ENCODE assay signal across 16 cellular contexts in genomic region chr11:61328351-61328750, GRCh38.
"Had no signal": no experiment of that assay in that cellular context is flagged by ENCODE, and none has a peak within 500 bp of the region (broad histone marks: within the 10 kb centered on the region; RNA-seq: fewer than 3 reads in every experiment).

No MANE protein-coding gene starts in this region.

- H3K4me3 ChIP-seq: coronary artery, gastroesophageal sphincter, left lung, right atrium auricular region, smooth muscle cell, thyroid gland, vagina had no signal

- ATAC-seq: activated CD4-positive, CD25-positive, alpha-beta regulatory T cell treated with anti-CD3 and anti-CD28 coated beads, Interleukin-2, amount 50 U/mL, for 24 hours; gastroesophageal sphincter; left lung had no signal

- H3K27ac Mint-ChIP-seq: activated naive CD8-positive, alpha-beta T cell treated with anti-CD3 and anti-CD28 coated beads, Interleukin-2, amount 10 ng/mL, durations not matched to agents 7 days and 5 days had no signal

- DNase-seq: activated CD4-positive, alpha-beta T cell treated with anti-CD3 and anti-CD28 coated beads, Interleukin-2, amount 50 U/mL, for 48 hours; activated gamma-delta T cell; activated naive CD8-positive, alpha-beta T cell treated with anti-CD3 and anti-CD28 coated beads, Interleukin-2, amount 10 ng/mL, durations not matched to agents 7 days and 5 days; activated T-cell treated with anti-CD3 and anti-CD28 coated beads, Interleukin-2, amount 50 U/mL, for 48 hours; caudate nucleus; effector CD4-positive, alpha-beta T cell; left lung; posterior cingulate gyrus; thyroid gland had no signal

- H3K9me3 ChIP-seq: gastroesophageal sphincter, left lung, neutrophil, right atrium auricular region, thyroid gland, vagina had no signal

- H3K27me3 ChIP-seq: gastroesophageal sphincter, left lung, neutrophil, right atrium auricular region, thyroid gland, vagina had no signal

- H3K9me3 Mint-ChIP-seq: activated naive CD8-positive, alpha-beta T cell treated with anti-CD3 and anti-CD28 coated beads, Interleukin-2, amount 10 ng/mL, durations not matched to agents 7 days and 5 days had no signal

- H3K4me2 ChIP-seq: smooth muscle cell had no signal

- H3K4me3 Mint-ChIP-seq: activated naive CD8-positive, alpha-beta T cell treated with anti-CD3 and anti-CD28 coated beads, Interleukin-2, amount 10 ng/mL, durations not matched to agents 7 days and 5 days had no signal

- H3K27ac ChIP-seq: coronary artery, gastroesophageal sphincter, left lung, neutrophil, right atrium auricular region, thyroid gland, vagina had no signal

- H3K27me3 Mint-ChIP-seq: activated naive CD8-positive, alpha-beta T cell treated with anti-CD3 and anti-CD28 coated beads, Interleukin-2, amount 10 ng/mL, durations not matched to agents 7 days and 5 days had no signal
